In the genomic region with DNA sequence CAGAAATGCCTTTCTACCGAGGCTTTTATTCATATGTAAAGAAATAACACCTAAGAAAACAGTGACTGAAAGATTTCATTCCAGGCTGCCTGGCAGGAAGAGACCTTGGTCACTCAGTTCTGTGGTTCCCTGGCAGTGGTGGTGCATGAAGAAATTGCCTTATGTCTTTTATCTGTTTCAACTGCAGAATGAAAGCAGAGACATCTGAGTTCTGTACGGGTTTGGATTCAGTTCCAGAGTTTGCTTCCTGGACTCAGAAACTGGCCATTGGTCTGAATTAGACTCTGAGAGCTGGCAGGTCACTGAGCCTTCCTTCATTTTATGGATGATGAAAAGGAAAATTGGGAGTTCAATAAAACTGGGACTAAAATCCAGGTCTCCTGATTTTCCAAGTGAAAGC, we compare ENCODE assay signal across 33 cellular contexts.
"Had no signal": no experiment of that assay in that cellular context is flagged by ENCODE, and none has a peak within 500 bp of the region (broad histone marks: within the 10 kb centered on the region; RNA-seq: fewer than 3 reads in every experiment).

No MANE protein-coding gene starts in this region.

- H3K36me3 ChIP-seq: adrenal gland, brain microvascular endothelial cell, breast epithelium had no signal

- DNase-seq: activated B cell treated with CpG ODN at 0.5 μM for 24 hours; activated CD4-positive, alpha-beta memory T cell treated with anti-CD3 and anti-CD28 coated beads for 36 hours; activated CD4-positive, alpha-beta T cell treated with anti-CD3 and anti-CD28 coated beads for 4 hours; activated CD4-positive, alpha-beta T cell treated with anti-CD3 and anti-CD28 coated beads, Interleukin-2, amount 10 ng/mL, durations not matched to agents 24 days and 14 days; activated CD4-positive, alpha-beta T cell treated with anti-CD3 and anti-CD28 coated beads, Interleukin-2, amount 50 U/mL, for 1 hour; activated CD4-positive, alpha-beta T cell treated with anti-CD3 and anti-CD28 coated beads, Interleukin-2, amount 50 U/mL, for 4 hours; activated CD4-positive, CD25-positive, alpha-beta regulatory T cell treated with anti-CD3 and anti-CD28 coated beads, Interleukin-2, amount 50 U/mL, for 72 hours; activated CD8-positive, alpha-beta memory T cell treated with anti-CD3 and anti-CD28 coated beads, Interleukin-2, amount 50 U/mL, for 4 hours; activated CD8-positive, alpha-beta T cell treated with anti-CD3 and anti-CD28 coated beads for 36 hours; activated effector memory CD4-positive, alpha-beta T cell treated with anti-CD3 and anti-CD28 coated beads, Interleukin-2, amount 50 U/mL, for 16 hours; activated gamma-delta T cell treated with Interleukin-2 at 50 U/mL for 16 hours; activated naive CD4-positive, alpha-beta T cell; activated naive CD4-positive, alpha-beta T cell treated with anti-CD3 and anti-CD28 coated beads for 36 hours; activated naive CD4-positive, alpha-beta T cell treated with anti-CD3 and anti-CD28 coated beads, Interleukin-2, amount 50 U/mL, for 16 hours; activated naive CD8-positive, alpha-beta T cell treated with anti-CD3 and anti-CD28 coated beads for 36 hours; activated T-cell treated with anti-CD3 and anti-CD28 coated beads for 4 hours; activated T-cell treated with anti-CD3 and anti-CD28 coated beads, Interleukin-2, amount 50 U/mL, for 1 hour; activated T-cell treated with anti-CD3 and anti-CD28 coated beads, Interleukin-2, amount 50 U/mL, for 4 hours; activated T-cell treated with anti-CD3 and anti-CD28 coated beads, Interleukin-2, amount 50 U/mL, for 72 hours; adrenal gland; amniotic stem cell; aorta; body of pancreas; brain microvascular endothelial cell; central memory CD4-positive, alpha-beta T cell; cerebellar nuclear complex; T-helper 1 cell; T-helper 2 cell; T-helper 9 cell had no signal

- H3K9me3 ChIP-seq: adrenal gland, body of pancreas, breast epithelium had no signal

- H3K27me3 ChIP-seq: adrenal gland, body of pancreas, brain microvascular endothelial cell, breast epithelium had no signal

- ATAC-seq: activated CD8-positive, alpha-beta T cell treated with anti-CD3 and anti-CD28 coated beads for 36 hours; activated naive CD4-positive, alpha-beta T cell treated with anti-CD3 and anti-CD28 coated beads, Interleukin-2, amount 50 U/mL, for 72 hours; activated T-cell treated with anti-CD3 and anti-CD28 coated beads, Interleukin-2, amount 50 U/mL, for 4 hours; activated T-cell treated with anti-CD3 and anti-CD28 coated beads, Interleukin-2, amount 50 U/mL, for 72 hours; activated T-helper 17 cell treated with anti-CD3 and anti-CD28 coated beads, Interleukin-2, amount 50 U/mL, for 72 hours; body of pancreas had no signal

- H3K4me3 ChIP-seq: adrenal gland, body of pancreas, breast epithelium had no signal

- H3K4me1 ChIP-seq: adrenal gland, body of pancreas, breast epithelium had no signal

- H3K27ac ChIP-seq: adrenal gland, body of pancreas, brain microvascular endothelial cell, breast epithelium, VCaP had no signal
